ENCODE assay signal across 34 cellular contexts in genomic region chr3:7001370-7001769, GRCh38.
"Had no signal": no experiment of that assay in that cellular context is flagged by ENCODE, and none has a peak within 500 bp of the region (broad histone marks: within the 10 kb centered on the region; RNA-seq: fewer than 3 reads in every experiment).

No MANE protein-coding gene starts in this region.

- H3K27me3 ChIP-seq: MG63 had no signal

- H3K9ac ChIP-seq: KMS-11 had no signal

- H3K4me3 ChIP-seq: MG63 had no signal

- H3K36me3 ChIP-seq: MG63 had no signal

- H3K9me3 ChIP-seq: MG63 had no signal

- DNase-seq: Karpas-422, Kasumi-1, KG1, MG63, MM.1S, MV-4-11, NCI-H1048, NCI-H1092, NCI-H1092 treated with DMSO at 0.1 percent for 48 hours, NCI-H1105, NCI-H1105 treated with DMSO at 0.1 percent for 48 hours, NCI-H1417, NCI-H1417 treated with DMSO at 0.1 percent for 48 hours, NCI-H1436, NCI-H1436 treated with DMSO at 0.1 percent for 48 hours, NCI-H146, NCI-H1694, NCI-H1694 treated with DMSO at 0.1 percent for 48 hours, NCI-H187, NCI-H187 treated with DMSO at 0.1 percent for 48 hours, NCI-H1930, NCI-H2029, NCI-H2029 treated with DMSO at 0.1 percent for 48 hours, NCI-H2081, NCI-H2081 treated with DMSO at 0.1 percent for 48 hours, NCI-H2107, NCI-H2171, NCI-H2171 treated with DMSO at 0.1 percent for 48 hours, NCI-H2227 treated with DMSO at 0.1 percent for 48 hours, NCI-H226, NCI-H345, NCI-H446, NCI-H446 treated with DMSO at 0.1 percent for 48 hours had no signal

- H3K27ac ChIP-seq: KMS-11 had no signal

- H3K4me2 ChIP-seq: KMS-11 had no signal
